Comparison of ENCODE assay signal across 5 cellular contexts in genomic region chr14:23004274-23004673, GRCh38. TPM values are rescaled to one million over a fixed set of nuclear protein-coding genes. Genes with fewer than 3 reads are reported as not detected.
"Had no signal": no experiment of that assay in that cellular context is flagged by ENCODE, and none has a peak within 500 bp of the region (broad histone marks: within the 10 kb centered on the region; RNA-seq: fewer than 3 reads in every experiment).

No MANE protein-coding gene starts in this region.

RNA-seq across cellular contexts. Expression of gene PSMB11, which starts 37.7 kb away (rescaled TPM):
- total RNA-seq: GM23248, H4, H7, HT1080, IMR-90 had no signal
- polyA plus RNA-seq: GM23248, IMR-90 had no signal
